In genomic region chr6:163435013-163435412, GRCh38 we compare ENCODE assay signal across 15 cellular contexts. TPM values are rescaled to one million over a fixed set of nuclear protein-coding genes. Genes with fewer than 3 reads are reported as not detected.
DNase-seq lines count a peak whose midpoint lies in the region; ATAC-seq, FAIRE-seq and TF ChIP-seq lines count a peak whose summit lies in the region.
"Had no signal": no experiment of that assay in that cellular context is flagged by ENCODE, and none has a peak within 500 bp of the region (broad histone marks: within the 10 kb centered on the region; RNA-seq: fewer than 3 reads in every experiment).

No MANE protein-coding gene starts in this region.

- no peak overlapping the region for H3K4me3 Mint-ChIP-seq in activated CD8-positive, alpha-beta memory T cell treated with anti-CD3 and anti-CD28 coated beads, Interleukin-2, amount 10 ng/mL, durations not matched to agents 7 days and 5 days
- H3K4me3 Mint-ChIP-seq: CD8-positive, alpha-beta T cell had no signal

- no peak overlapping the region for H3K4ac ChIP-seq in IMR-90 (ENCODE audit: low read depth, low read length)

- no peaks in the 10 kb centered on the region for H3K9me3 Mint-ChIP-seq in activated CD8-positive, alpha-beta memory T cell treated with anti-CD3 and anti-CD28 coated beads, Interleukin-2, amount 10 ng/mL, durations not matched to agents 7 days and 5 days (ENCODE audit: low read depth)
- H3K9me3 Mint-ChIP-seq: CD8-positive, alpha-beta T cell had no signal

- H3K27me3 Mint-ChIP-seq in activated CD8-positive, alpha-beta memory T cell treated with anti-CD3 and anti-CD28 coated beads, Interleukin-2, amount 10 ng/mL, durations not matched to agents 7 days and 5 days = no peaks in the 10 kb centered on the region

- H3K9ac ChIP-seq in IMR-90 (ENCODE audit: low read depth, low read length) = no peak overlapping the region
- H3K9ac ChIP-seq: BLaER1 treated with 17β-estradiol and CSF1 and Interleukin-3, amounts not matched to agents 10 nM and 100 nM had no signal

- no peak overlapping the region for H3K27ac Mint-ChIP-seq in activated CD8-positive, alpha-beta memory T cell treated with anti-CD3 and anti-CD28 coated beads, Interleukin-2, amount 10 ng/mL, durations not matched to agents 7 days and 5 days
- H3K27ac Mint-ChIP-seq: CD8-positive, alpha-beta T cell had no signal

- H3K4me1 Mint-ChIP-seq in activated CD8-positive, alpha-beta memory T cell treated with anti-CD3 and anti-CD28 coated beads, Interleukin-2, amount 10 ng/mL, durations not matched to agents 7 days and 5 days = peaks cover 18% of the 10 kb centered on the region

- CTCF ChIA-PET in IMR-90 (lab: Yijun Ruan, JAX) = interaction anchor here (0.6 kb wide), 1 partner anchor 132 kb away, joined by 4 read pairs; no protein-coding TSS in a partner anchor
- CTCF ChIA-PET in activated CD8-positive, alpha-beta memory T cell treated with anti-CD3 and anti-CD28 coated beads, Interleukin-2, amount 10 ng/mL, durations not matched to agents 7 days and 5 days (lab: Charles Lee) = no interaction called here

- no peak overlapping the region for H4K5ac ChIP-seq in IMR-90 (ENCODE audit: low read depth, low read length)

- H3K27ac ChIP-seq in IMR-90 (ENCODE audit: insufficient read depth, low read length) (no peak overlapping the region), dorsolateral prefrontal cortex (peak overlapping the region in 19 of 59 donors; percentile 0 to 55 (median 14)), psoas muscle (peak overlapping the region; percentile 3)
- H3K27ac ChIP-seq: BLaER1 treated with 17β-estradiol and CSF1 and Interleukin-3, amounts not matched to agents 10 nM and 100 nM had no signal

- no TSS peak for BruUV-seq in IMR-90 (replicated peaks; lab: Mats Ljungman, UMichigan)

- DNase-seq in GM12891 (ENCODE audit: insufficient read length, low spot score) (no peak), IMR-90 (no peak), dorsolateral prefrontal cortex (no peak), psoas muscle (no peak), BE2C (no peak), medulla oblongata (ENCODE audit: extremely low spot score) (no peak)
- DNase-seq in activated CD8-positive, alpha-beta memory T cell treated with anti-CD3 and anti-CD28 coated beads, Interleukin-2, amount 10 ng/mL, durations not matched to agents 7 days and 5 days = no peak
- DNase-seq: ACHN; Calu3; CD8-positive, alpha-beta T cell; DMS79 treated with DMSO at 0.1 percent for 48 hours; GF-D8; KBM-7 had no signal

- TF ChIP-seq POLR2A in GM12891 (IDR thresholded peaks at IDR 0.05; ENCODE audit: low read depth, low read length) (no peak), IMR-90 (IDR thresholded peaks at IDR 0.05; ENCODE audit: low read depth, low read length) (no peak)

- H3K14ac ChIP-seq in IMR-90 (replicated peaks; ENCODE audit: low read depth, low read length) = no peak overlapping the region

- no peaks in the 10 kb centered on the region for H3K9me3 ChIP-seq in IMR-90 (ENCODE audit: control insufficient read depth, insufficient read depth, low read length)
- no peaks in the 10 kb centered on the region for H3K9me3 ChIP-seq in psoas muscle
- no peaks in the 10 kb centered on the region for H3K9me3 ChIP-seq in BE2C
- H3K9me3 ChIP-seq: HAP-1 had no signal

- ATAC-seq in IMR-90 (ENCODE audit: low read depth) (no peak), psoas muscle (no peak)
- no peak for ATAC-seq in activated CD8-positive, alpha-beta memory T cell treated with anti-CD3 and anti-CD28 coated beads, Interleukin-2, amount 10 ng/mL, durations not matched to agents 7 days and 5 days
- ATAC-seq: CD8-positive, alpha-beta T cell had no signal

- H3K27me3 ChIP-seq in IMR-90 (ENCODE audit: control insufficient read depth, insufficient read depth, low read length) = no peaks in the 10 kb centered on the region
- H3K27me3 ChIP-seq in dorsolateral prefrontal cortex = no peaks in the 10 kb centered on the region
- no peaks in the 10 kb centered on the region for H3K27me3 ChIP-seq in psoas muscle (ENCODE audit: insufficient read depth in 3 of 3, low read length in 2 of 3)
- H3K27me3 ChIP-seq in BE2C = no peaks in the 10 kb centered on the region
- H3K27me3 ChIP-seq: BLaER1 treated with 17β-estradiol and CSF1 and Interleukin-3, amounts not matched to agents 10 nM and 100 nM had no signal

- no peak overlapping the region for H3K18ac ChIP-seq in IMR-90 (ENCODE audit: low read depth, low read length)

- dilution Hi-C loops in IMR-90 (cut with HindIII; ENCODE audit: low sequenced_read_pairs, unreplicated experiment) = no loop called here

- no peaks in the 10 kb centered on the region for H3K9me1 ChIP-seq in IMR-90 (ENCODE audit: insufficient read depth, low read length)

- no peak overlapping the region for H3K56ac ChIP-seq in IMR-90 (ENCODE audit: extremely low read depth, insufficient read depth, low read length)

- no peak overlapping the region for H4K8ac ChIP-seq in IMR-90 (ENCODE audit: low read depth in 2 of 2, low read length in 2 of 2)

- FAIRE-seq in GM12891 (lab: Jason Lieb, UNC) = peak; percentile 38

- H3K23ac ChIP-seq in IMR-90 (ENCODE audit: low read depth, low read length) = no peak overlapping the region

- no peak overlapping the region for H2BK5ac ChIP-seq in IMR-90 (ENCODE audit: low read depth, low read length, poor library complexity, severe bottlenecking)

- peaks cover 4% of the 10 kb centered on the region for H3K36me3 Mint-ChIP-seq in activated CD8-positive, alpha-beta memory T cell treated with anti-CD3 and anti-CD28 coated beads, Interleukin-2, amount 10 ng/mL, durations not matched to agents 7 days and 5 days
- H3K36me3 Mint-ChIP-seq: CD8-positive, alpha-beta T cell had no signal

- H3K4me3 ChIP-seq in IMR-90 (ENCODE audit: insufficient read depth, low read depth, low read length) = no peak overlapping the region
- peak overlapping the region in 36 of 59 donors; percentile 0 to 97 (median 31) for H3K4me3 ChIP-seq in dorsolateral prefrontal cortex
- peak overlapping the region; percentile 20 for H3K4me3 ChIP-seq in psoas muscle
- no peak overlapping the region for H3K4me3 ChIP-seq in BE2C (ENCODE audit: low read depth, low read length)
- H3K4me3 ChIP-seq: BLaER1 treated with 17β-estradiol and CSF1 and Interleukin-3, amounts not matched to agents 10 nM and 100 nM; HAP-1 had no signal

- H2BK15ac ChIP-seq in IMR-90 (ENCODE audit: low read depth, low read length) = no peak overlapping the region

- no CpG with 5 or more reads among the region's 4 CpGs for WGBS in IMR-90 (ENCODE audit: extremely low coverage in 2 of 2, insufficient read length in 1 of 2), 2 experiments
- WGBS in psoas muscle, 3 donors = 48 to 56% (median 51%) methylated on average over 4 of the region's 4 CpGs

- peaks cover 3 to 28% of the 10 kb centered on the region in 2 experiments; a peak in 3 of 4 replicates for H3K79me1 ChIP-seq in IMR-90 (ENCODE audit: low read depth in 1 of 2, low read length in 2 of 2)

- H2AK9ac ChIP-seq in IMR-90 (replicated peaks; ENCODE audit: low read depth, low read length, poor library complexity) = no peak overlapping the region

- no peak overlapping the region for H2BK120ac ChIP-seq in IMR-90 (ENCODE audit: low read depth, low read length)

- POLR2A ChIA-PET in IMR-90 (lab: Charles Lee; ENCODE audit: unreplicated experiment) = interaction anchor here (0.5 kb wide), 1 partner anchor 444 kb away, joined by 4 read pairs; no protein-coding TSS in a partner anchor

- TF ChIP-seq RAD21 in IMR-90 (IDR thresholded peaks at IDR 0.05; ENCODE audit: low read length) = no peak

- H2AFZ ChIP-seq in IMR-90 (replicated peaks; ENCODE audit: low read length, poor library complexity) = no peak overlapping the region

- H2AK5ac ChIP-seq in IMR-90 (ENCODE audit: low read depth, low read length) = no peak overlapping the region

- H3K4me1 ChIP-seq in IMR-90 (ENCODE audit: control insufficient read depth, insufficient read depth, low read length) (peaks cover 4% of the 10 kb centered on the region; the same call in 1 of the 2 replicates), psoas muscle (peaks cover 89% of the 10 kb centered on the region), BE2C (peaks cover 12% of the 10 kb centered on the region)

- in situ Hi-C loops in IMR-90 (cut with MboI; ENCODE audit: low sequenced_read_pairs) = loop anchor here (10.0 kb wide), 1 partner anchor 520 kb away; no protein-coding TSS in a partner anchor

- TF ChIP-seq CTCF in IMR-90 (conservative IDR thresholded peaks at IDR 0.05; ENCODE audit: low read depth, low read length) = no peak
- no peak for TF ChIP-seq CTCF in dorsolateral prefrontal cortex (IDR thresholded peaks at IDR 0.05 in 54 of 56, conservative IDR thresholded peaks at IDR 0.05 in 2 of 56; ENCODE audit: low read depth in 1 of 56, partially characterized antibody in 56 of 56)
- TF ChIP-seq CTCF in psoas muscle (IDR thresholded peaks at IDR 0.05) = no peak
- no peak for TF ChIP-seq CTCF in BE2C (IDR thresholded peaks at IDR 0.05; ENCODE audit: low read depth, low read length)

- H4K91ac ChIP-seq in IMR-90 (ENCODE audit: insufficient read depth, low read depth, low read length) = no peak overlapping the region

- intact Hi-C loops in IMR-90 (cut with micrococcal nuclease) = loop anchor here (5.0 kb wide), 1 partner anchor 432 kb away; no protein-coding TSS in a partner anchor
- intact Hi-C loops in dorsolateral prefrontal cortex (cut with DNase I) = no loop called here
- intact Hi-C loops in psoas muscle (cut with DNase I) = no loop called here

- no peak overlapping the region for H3K4me2 ChIP-seq in IMR-90 (ENCODE audit: low read depth, low read length)

- no peak overlapping the region for H2BK20ac ChIP-seq in IMR-90 (ENCODE audit: low read depth, low read length)

- H3K36me3 ChIP-seq in IMR-90 (ENCODE audit: control insufficient read depth, insufficient read depth, low read length) (no peaks in the 10 kb centered on the region), psoas muscle (ENCODE audit: insufficient read depth in 1 of 2, low read depth in 1 of 2) (no peaks in the 10 kb centered on the region), BE2C (no peaks in the 10 kb centered on the region)
- H3K36me3 ChIP-seq: HAP-1 had no signal

- peaks cover 72% of the 10 kb centered on the region for H4K20me1 ChIP-seq in IMR-90 (ENCODE audit: insufficient read depth, low read length)

TF ChIP-seq in GM12891, 5 proteins besides CTCF, POLR2A, EP300 and RAD21 (continues in another document):
- TF ChIP-seq SPI1 (IDR thresholded peaks at IDR 0.05; ENCODE audit: low read depth, low read length) = no peak

TF ChIP-seq in IMR-90, 13 proteins besides CTCF, POLR2A, EP300 and RAD21 (continues in another document):
- peak; percentile 81 for TF ChIP-seq CEBPB (IDR thresholded peaks at IDR 0.05; ENCODE audit: low read depth, low read length)

RNA-seq across cellular contexts. Expression of gene QKI, which starts 20.5 kb away (rescaled TPM):
- 25.2 TPM for polyA plus RNA-seq in GM12891 (2012; ENCODE audit: low read depth, missing spikeins)
- 171 and 232 TPM in 2 replicates for total RNA-seq in IMR-90 (2012; rRNA removed)
- 106 and 112 TPM in 2 replicates for polyA plus RNA-seq in IMR-90 (2012; rRNA removed)
- 54.2 and 59.7 TPM in 2 replicates for polyA plus RNA-seq in IMR-90 (2012; cell fraction: cytosol; rRNA removed)
- polyA plus RNA-seq in IMR-90 (2012; cell fraction: nucleus; rRNA removed; ENCODE audit: low replicate concordance) = 57.1 and 121 TPM in 2 replicates
- 1,000 to 10,000 TPM in 8 of 120 experiments, 100 to 1,000 TPM in 112; 292 to 1,535 (median 581) TPM for total RNA-seq in dorsolateral prefrontal cortex
- total RNA-seq in psoas muscle = 100 to 1,000 TPM; 275 to 421 (median 308) TPM
- polyA plus RNA-seq in psoas muscle = 100 to 1,000 TPM in 1 of 3 donors, 10 to 100 TPM in 2; 62.0 to 266 (median 82.1) TPM
- 42.1 TPM for polyA plus RNA-seq in BE2C (2012; ENCODE audit: insufficient read depth, insufficient read length, low read depth)
- total RNA-seq in activated CD8-positive, alpha-beta memory T cell treated with anti-CD3 and anti-CD28 coated beads, Interleukin-2, amount 10 ng/mL, durations not matched to agents 7 days and 5 days = 10 to 100 TPM; 69.0 to 70.6 TPM

Comparison
In these comparisons a context has a peak if more than half of its experiments do, and no peak if none do; other contexts are left out.
1. H3K4me3 ChIP-seq: peak in dorsolateral prefrontal cortex (36 of 59) and psoas muscle (single experiment); none in IMR-90 (single experiment) and BE2C (single experiment).